19 cellular contexts compared by ENCODE assay signal in genomic region chr17:61322316-61323014, GRCh38.
A peak's percentile ranks its signal among the peaks of the same experiment; 100 is the strongest.
DNase-seq lines count a peak whose midpoint lies in the region; TF ChIP-seq lines count a peak whose summit lies in the region.
"Had no signal": no experiment of that assay in that cellular context is flagged by ENCODE, and none has a peak within 500 bp of the region (broad histone marks: within the 10 kb centered on the region; RNA-seq: fewer than 3 reads in every experiment).

No MANE protein-coding gene starts in this region.

- TF ChIP-seq POLR2A in spleen (IDR thresholded peaks at IDR 0.05) = no peak

- no peak overlapping the region for H3K4me3 ChIP-seq in right atrium auricular region
- no peak overlapping the region for H3K4me3 ChIP-seq in spleen
- no peak overlapping the region for H3K4me3 ChIP-seq in OCI-LY7 (ENCODE audit: low read depth, low read length, poor library complexity, severe bottlenecking)
- H3K4me3 ChIP-seq: colonic mucosa, psoas muscle, transverse colon had no signal

- no peak overlapping the region for H3K4me3 Mint-ChIP-seq in H9
- H3K4me3 Mint-ChIP-seq: activated CD4-positive, alpha-beta T cell treated with anti-CD3 and anti-CD28 coated beads, Interleukin-2, amount 10 ng/mL, durations not matched to agents 7 days and 5 days; CD8-positive, alpha-beta T cell; naive thymus-derived CD4-positive, alpha-beta T cell had no signal

- no peaks in the 10 kb centered on the region for H3K79me1 ChIP-seq in H9 (ENCODE audit: insufficient read depth, low read depth, low read length, poor library complexity, severe bottlenecking)

- no peak overlapping the region for H2BK5ac ChIP-seq in H9 (ENCODE audit: insufficient read length, low read length)

- H3K4me2 ChIP-seq in H9 (ENCODE audit: insufficient read depth, insufficient read length, low read length) (no peak overlapping the region), OCI-LY7 (ENCODE audit: low read length) (no peak overlapping the region)

- H3K79me2 ChIP-seq in H9 (ENCODE audit: insufficient read depth, low read length) (no peaks in the 10 kb centered on the region), OCI-LY7 (ENCODE audit: insufficient read depth, low read depth, low read length) (no peaks in the 10 kb centered on the region)

- no peak overlapping the region for H4K5ac ChIP-seq in H9 (ENCODE audit: insufficient read length, low read depth, low read length)

- no peak overlapping the region for H2BK120ac ChIP-seq in H9 (ENCODE audit: low read depth, low read length, poor library complexity, severe bottlenecking)

- no peak overlapping the region for H2BK20ac ChIP-seq in H9 (ENCODE audit: low read depth, low read length, poor library complexity, severe bottlenecking)

- no peak overlapping the region for H3K14ac ChIP-seq in H9 (ENCODE audit: insufficient read depth, low read length)

- CTCF ChIA-PET in OCI-LY7 (lab: Charles Lee; ENCODE audit: unreplicated experiment) = no interaction called here

- H4K20me1 ChIP-seq in H9 (ENCODE audit: control insufficient read depth, insufficient read depth, insufficient read length) (no peaks in the 10 kb centered on the region), OCI-LY7 (ENCODE audit: insufficient read depth, low read length) (no peaks in the 10 kb centered on the region)

- no peak overlapping the region for H4K91ac ChIP-seq in H9 (ENCODE audit: insufficient read length, low read depth, low read length)

- H3T11ph ChIP-seq in H9 (ENCODE audit: low read length) = no peak overlapping the region

- H3K27ac Mint-ChIP-seq in H9 = peak overlapping the region in 2 of 3 experiments; percentile 32 to 45; a peak in 2 of 7 replicates
- H3K27ac Mint-ChIP-seq: activated CD4-positive, alpha-beta T cell treated with anti-CD3 and anti-CD28 coated beads, Interleukin-2, amount 10 ng/mL, durations not matched to agents 7 days and 5 days; CD8-positive, alpha-beta T cell; naive thymus-derived CD4-positive, alpha-beta T cell had no signal

- no peaks in the 10 kb centered on the region for H3K27me3 ChIP-seq in H9 (ENCODE audit: insufficient read depth, low read length)
- no peaks in the 10 kb centered on the region for H3K27me3 ChIP-seq in right atrium auricular region
- H3K27me3 ChIP-seq in spleen (replicated peaks in 1 of 7) = no peaks in the 10 kb centered on the region
- H3K27me3 ChIP-seq: colonic mucosa had no signal

- H2AK5ac ChIP-seq in H9 (ENCODE audit: insufficient read length, low read length) = no peak overlapping the region

- no peak for TF ChIP-seq CTCF in H9 (conservative IDR thresholded peaks at IDR 0.05)
- no peak for TF ChIP-seq CTCF in right atrium auricular region (IDR thresholded peaks at IDR 0.05)
- TF ChIP-seq CTCF in spleen (IDR thresholded peaks at IDR 0.05 in 8 of 11, conservative IDR thresholded peaks at IDR 0.05 in 3 of 11) = peak in 1 of 11 experiments; percentile 11
- TF ChIP-seq CTCF in OCI-LY7 (conservative IDR thresholded peaks at IDR 0.05; ENCODE audit: low read length) = no peak

- H3K18ac ChIP-seq in H9 (ENCODE audit: insufficient read length, low read depth, low read length) = no peak overlapping the region

- H4K8ac ChIP-seq in H9 (replicated peaks; ENCODE audit: insufficient read length, low read depth, low read length) = no peak overlapping the region

- H2AFZ ChIP-seq in H9 (ENCODE audit: low read length) (no peak overlapping the region), OCI-LY7 (ENCODE audit: low read length) (no peak overlapping the region)

- intact Hi-C loops in spleen (cut with DNase I; ENCODE audit: low total_unique reads) = no loop called here
- intact Hi-C loops in OCI-LY7 (cut with micrococcal nuclease; ENCODE audit: unreplicated experiment) = no loop called here

- no peak overlapping the region for H3K23ac ChIP-seq in H9 (ENCODE audit: insufficient read length, low read depth, low read length)

- no peak overlapping the region for H3K9ac ChIP-seq in H9 (ENCODE audit: extremely low read depth, insufficient read length, low read length)

- H2BK15ac ChIP-seq in H9 (ENCODE audit: low read depth, low read length) = no peak overlapping the region

- WGBS in H9 (ENCODE audit: extremely low coverage, insufficient read length, low lambda C conversion rate) = no CpG with 5 or more reads among the region's 5 CpGs
- WGBS in spleen, 5 donors = 66 to 84% (median 76%) methylated on average over 5 of the region's 5 CpGs

- no peaks in the 10 kb centered on the region for H3K23me2 ChIP-seq in H9 (ENCODE audit: insufficient read length, low read depth, low read length, poor library complexity, severe bottlenecking)

- H3K4me1 ChIP-seq in H9 (ENCODE audit: insufficient read depth, low read length) (no peaks in the 10 kb centered on the region), right atrium auricular region (peaks cover 0 to 14% of the 10 kb centered on the region in 2 donors), spleen (peaks cover 0 to 28% (median 5%) of the 10 kb centered on the region in 6 donors), OCI-LY7 (ENCODE audit: insufficient read depth, low read length, poor library complexity, severe bottlenecking) (no peaks in the 10 kb centered on the region)
- H3K4me1 ChIP-seq: colonic mucosa, psoas muscle, transverse colon had no signal

- H3K56ac ChIP-seq in H9 (ENCODE audit: insufficient read length, low read depth, low read length) = no peak overlapping the region

- no peaks in the 10 kb centered on the region for H3K36me3 ChIP-seq in right atrium auricular region
- no peaks in the 10 kb centered on the region for H3K36me3 ChIP-seq in spleen
- no peaks in the 10 kb centered on the region for H3K36me3 ChIP-seq in OCI-LY7 (ENCODE audit: insufficient read depth, low read length)
- H3K36me3 ChIP-seq: colonic mucosa, transverse colon had no signal

- no peak overlapping the region for H3K27ac ChIP-seq in H9 (ENCODE audit: insufficient read length, low read depth, low read length)
- H3K27ac ChIP-seq in cingulate gyrus (ENCODE audit: low read depth, low read length) = peak overlapping the region; percentile 60
- peak overlapping the region; percentile 37 to 55 for H3K27ac ChIP-seq in right atrium auricular region
- H3K27ac ChIP-seq in spleen = peak overlapping the region in 7 of 8 donors; percentile 29 to 74 (median 66)
- no peak overlapping the region for H3K27ac ChIP-seq in OCI-LY7 (ENCODE audit: low read depth, low read length, poor library complexity, severe bottlenecking)
- H3K27ac ChIP-seq: psoas muscle had no signal

- DNase-seq in H9 (no peak), right atrium auricular region (ENCODE audit: low spot score) (no peak), spleen (no peak), epidermal melanocyte (ENCODE audit: insufficient read length, low spot score) (no peak), OCI-LY7 (ENCODE audit: low spot score) (no peak), superior temporal gyrus (ENCODE audit: extremely low spot score) (no peak), glomerular visceral epithelial cell (ENCODE audit: extremely low spot score) (no peak)
- DNase-seq: activated CD4-positive, alpha-beta T cell treated with anti-CD3 and anti-CD28 coated beads, Interleukin-2, amount 10 ng/mL, durations not matched to agents 7 days and 5 days; activated CD8-positive, alpha-beta memory T cell treated with anti-CD3 and anti-CD28 coated beads, Interleukin-2, amount 50 U/mL, for 4 hours; activated gamma-delta T cell treated with Interleukin-2 at 50 U/mL for 16 hours; CD8-positive, alpha-beta T cell; colonic mucosa; mammary epithelial cell; naive thymus-derived CD4-positive, alpha-beta T cell; NCI-H226; psoas muscle; stimulated activated CD4-positive, alpha-beta T cell treated with anti-CD3 and anti-CD28 coated beads, Interleukin-12 subunit alpha, Interleukin-12 subunit beta, amount 100 ng/mL, for 4 hours; transverse colon had no signal

- no peaks in the 10 kb centered on the region for H3K9me3 Mint-ChIP-seq in H9
- H3K9me3 Mint-ChIP-seq: activated CD4-positive, alpha-beta T cell treated with anti-CD3 and anti-CD28 coated beads, Interleukin-2, amount 10 ng/mL, durations not matched to agents 7 days and 5 days; CD8-positive, alpha-beta T cell had no signal

- no TSS peak for BruUV-seq in OCI-LY7 (replicated peaks; lab: Mats Ljungman, UMichigan)

- H3K36me3 Mint-ChIP-seq in H9 (ENCODE audit: insufficient read depth in 1 of 3, low read depth in 3 of 3) = no peaks in the 10 kb centered on the region
- H3K36me3 Mint-ChIP-seq: CD8-positive, alpha-beta T cell had no signal

- H3K4ac ChIP-seq in H9 (ENCODE audit: low read depth, low read length) = no peak overlapping the region

- POLR2A ChIA-PET in OCI-LY7 (lab: Charles Lee) = no interaction called here

- H3K9me2 ChIP-seq in OCI-LY7 (ENCODE audit: insufficient read depth, low read length) = no peaks in the 10 kb centered on the region

- H3K4me1 Mint-ChIP-seq in H9 = peaks cover 24 to 37% of the 10 kb centered on the region in 2 experiments
- H3K4me1 Mint-ChIP-seq: activated CD4-positive, alpha-beta T cell treated with anti-CD3 and anti-CD28 coated beads, Interleukin-2, amount 10 ng/mL, durations not matched to agents 7 days and 5 days; naive thymus-derived CD4-positive, alpha-beta T cell had no signal

- no peaks in the 10 kb centered on the region for H3K27me3 Mint-ChIP-seq in H9 (ENCODE audit: low read depth)

- H3K9me3 ChIP-seq in H9 (ENCODE audit: control insufficient read depth, low read depth, low read length) (no peaks in the 10 kb centered on the region), right atrium auricular region (no peaks in the 10 kb centered on the region), spleen (no peaks in the 10 kb centered on the region), OCI-LY7 (ENCODE audit: low read length) (no peaks in the 10 kb centered on the region)
- H3K9me3 ChIP-seq: colonic mucosa, psoas muscle, transverse colon had no signal

- H2BK12ac ChIP-seq in H9 (ENCODE audit: insufficient read length, low read depth, low read length) = no peak overlapping the region

Comparison
In these comparisons a context has a peak if more than half of its experiments do, and no peak if none do; other contexts are left out.
1. H3K27ac ChIP-seq: peak in cingulate gyrus (single experiment), right atrium auricular region (2 of 2) and spleen (7 of 8); none in H9 (single experiment) and OCI-LY7 (single experiment).